In genomic region chr2:195413944-195414343, GRCh38 we compare ENCODE assay signal across 1 cellular context.
TF ChIP-seq lines count a peak whose summit lies in the region.

No MANE protein-coding gene starts in this region.

TF ChIP-seq in A549, 52 proteins besides CTCF, POLR2A, EP300 and RAD21 (continued from another document):
- TF ChIP-seq, protein P1, sequence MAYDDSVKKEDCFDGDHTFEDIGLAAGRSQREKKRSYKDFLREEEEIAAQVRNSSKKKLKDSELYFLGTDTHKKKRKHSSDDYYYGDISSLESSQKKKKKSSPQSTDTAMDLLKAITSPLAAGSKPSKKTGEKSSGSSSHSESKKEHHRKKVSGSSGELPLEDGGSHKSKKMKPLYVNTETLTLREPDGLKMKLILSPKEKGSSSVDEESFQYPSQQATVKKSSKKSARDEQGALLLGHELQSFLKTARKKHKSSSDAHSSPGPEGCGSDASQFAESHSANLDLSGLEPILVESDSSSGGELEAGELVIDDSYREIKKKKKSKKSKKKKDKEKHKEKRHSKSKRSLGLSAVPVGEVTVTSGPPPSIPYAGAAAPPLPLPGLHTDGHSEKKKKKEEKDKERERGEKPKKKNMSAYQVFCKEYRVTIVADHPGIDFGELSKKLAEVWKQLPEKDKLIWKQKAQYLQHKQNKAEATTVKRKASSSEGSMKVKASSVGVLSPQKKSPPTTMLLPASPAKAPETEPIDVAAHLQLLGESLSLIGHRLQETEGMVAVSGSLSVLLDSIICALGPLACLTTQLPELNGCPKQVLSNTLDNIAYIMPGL (CRISPR knock-in tag; IDR thresholded peaks at IDR 0.05; ENCODE audit: borderline replicate concordance), result no peak
- TF ChIP-seq EHMT2 (IDR thresholded peaks at IDR 0.05; ENCODE audit: low read depth) (no peak), ZNF302 (CRISPR knock-in tag; IDR thresholded peaks at IDR 0.05) (no peak), HES2 (IDR thresholded peaks at IDR 0.05) (no peak), NFE2L2 (conservative IDR thresholded peaks at IDR 0.05; ENCODE audit: low read length) (peak; percentile 81), SMC3 (IDR thresholded peaks at IDR 0.05) (no peak), HOXB13 (CRISPR knock-in tag; IDR thresholded peaks at IDR 0.05; ENCODE audit: low read depth) (no peak)
